In the genomic region with DNA sequence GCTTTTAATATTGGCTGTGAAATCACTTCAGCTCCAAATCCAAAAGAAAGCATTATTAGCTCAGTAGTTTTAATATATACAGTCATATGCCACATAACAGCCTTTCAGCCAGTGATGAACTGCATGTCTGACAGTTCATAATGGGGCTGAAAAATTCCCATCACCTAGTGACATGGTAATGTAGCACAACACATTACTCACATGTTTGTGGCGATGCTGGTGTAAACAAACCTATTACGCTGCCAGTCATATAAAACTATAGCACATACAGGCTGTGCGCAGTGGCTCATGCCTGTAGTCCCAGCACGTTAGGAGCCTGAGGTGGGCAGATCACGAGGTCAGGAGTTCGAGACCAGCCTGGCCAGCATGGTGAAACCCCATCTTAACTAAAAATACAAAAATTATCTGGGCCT, we compare ENCODE assay signal across 16 cellular contexts.
A peak's percentile ranks its signal among the peaks of the same experiment; 100 is the strongest.
DNase-seq lines count a peak whose midpoint lies in the region; ATAC-seq and TF ChIP-seq lines count a peak whose summit lies in the region.
"Had no signal": no experiment of that assay in that cellular context is flagged by ENCODE, and none has a peak within 500 bp of the region (broad histone marks: within the 10 kb centered on the region; RNA-seq: fewer than 3 reads in every experiment).

No MANE protein-coding gene starts in this region.

- H3K4me2 ChIP-seq in Karpas-422 (ENCODE audit: low read depth, low read length, poor library complexity, severe bottlenecking) = no peak overlapping the region
- H3K4me2 ChIP-seq: BLaER1 had no signal

- no peak overlapping the region for H3K9ac ChIP-seq in Karpas-422 (ENCODE audit: low read length)
- H3K9ac ChIP-seq: BLaER1 had no signal

- no peaks in the 10 kb centered on the region for H3K9me3 ChIP-seq in Karpas-422 (ENCODE audit: low read length)
- no peaks in the 10 kb centered on the region for H3K9me3 ChIP-seq in naive thymus-derived CD4-positive, alpha-beta T cell (ENCODE audit: control insufficient read depth in 2 of 3, low read length in 3 of 3)
- H3K9me3 ChIP-seq: BLaER1, gastroesophageal sphincter, pancreas, tibial nerve had no signal

- H3K27ac ChIP-seq in Karpas-422 (ENCODE audit: low read length) = no peak overlapping the region
- H3K27ac ChIP-seq in naive thymus-derived CD4-positive, alpha-beta T cell (ENCODE audit: low read depth, low read length) = no peak overlapping the region
- H3K27ac ChIP-seq: BLaER1, gastroesophageal sphincter, pancreas, tibial nerve had no signal

- H3K4me1 ChIP-seq in Karpas-422 (ENCODE audit: low read length) = peaks cover 25% of the 10 kb centered on the region
- H3K4me1 ChIP-seq in naive thymus-derived CD4-positive, alpha-beta T cell (ENCODE audit: control insufficient read depth in 2 of 2, insufficient read depth in 2 of 2, low read length in 2 of 2) = no peaks in the 10 kb centered on the region

- H3K9me2 ChIP-seq in Karpas-422 (replicated peaks; ENCODE audit: insufficient read depth, low read length) = no peaks in the 10 kb centered on the region

- DNase-seq in stimulated activated naive CD8-positive, alpha-beta T cell treated with anti-CD3 and anti-CD28 coated beads, Interleukin-15, amount 100 ng/mL, for 72 hours = peak in 1 of 2 donors; percentile 26
- no peak for DNase-seq in stimulated activated naive CD8-positive, alpha-beta T cell treated with anti-CD3 and anti-CD28 coated beads, Interleukin-15, Interleukin-2, amounts not matched to agents 100 U/mL and 50 U/mL, for 24 hours
- DNase-seq in Karpas-422 (peak; percentile 4), NCI-H1417 treated with DMSO at 0.1 percent for 48 hours (lab: John Stamatoyannopoulos, UW) (no peak), lower leg skin (ENCODE audit: low spot score in 2 of 2) (no peak)
- no peak for DNase-seq in central memory CD8-positive, alpha-beta T cell (ENCODE audit: low spot score in 2 of 2)
- no peak for DNase-seq in naive thymus-derived CD4-positive, alpha-beta T cell
- DNase-seq in stimulated activated CD4-positive, alpha-beta T cell treated with anti-CD3 and anti-CD28 coated beads, Interleukin-2, amount 100 ng/mL, for 48 hours = no peak
- DNase-seq: DND-41, NCI-H1105, NCI-H748 treated with DMSO at 0.1 percent for 48 hours, pancreas had no signal

- H3K9me3 Mint-ChIP-seq in stimulated activated naive CD8-positive, alpha-beta T cell treated with anti-CD3 and anti-CD28 coated beads, Interleukin-15, amount 100 ng/mL, for 72 hours = no peaks in the 10 kb centered on the region
- H3K9me3 Mint-ChIP-seq in central memory CD8-positive, alpha-beta T cell = no peaks in the 10 kb centered on the region
- no peaks in the 10 kb centered on the region for H3K9me3 Mint-ChIP-seq in naive thymus-derived CD4-positive, alpha-beta T cell

- peaks cover 23% of the 10 kb centered on the region for H3K4me1 Mint-ChIP-seq in stimulated activated naive CD8-positive, alpha-beta T cell treated with anti-CD3 and anti-CD28 coated beads, Interleukin-15, amount 100 ng/mL, for 72 hours
- H3K4me1 Mint-ChIP-seq in central memory CD8-positive, alpha-beta T cell = peaks cover 5% of the 10 kb centered on the region
- H3K4me1 Mint-ChIP-seq in naive thymus-derived CD4-positive, alpha-beta T cell = peaks cover 0 to 44% (median 0%) of the 10 kb centered on the region in 7 donors

- H3K4me3 Mint-ChIP-seq in stimulated activated naive CD8-positive, alpha-beta T cell treated with anti-CD3 and anti-CD28 coated beads, Interleukin-15, amount 100 ng/mL, for 72 hours = no peak overlapping the region
- no peak overlapping the region for H3K4me3 Mint-ChIP-seq in central memory CD8-positive, alpha-beta T cell
- no peak overlapping the region for H3K4me3 Mint-ChIP-seq in naive thymus-derived CD4-positive, alpha-beta T cell

- H3K4me3 ChIP-seq in Karpas-422 (ENCODE audit: low read length) (no peak overlapping the region), lower leg skin (ENCODE audit: low read depth, poor library complexity, severe bottlenecking) (no peak overlapping the region)
- H3K4me3 ChIP-seq in naive thymus-derived CD4-positive, alpha-beta T cell (ENCODE audit: low read length) = no peak overlapping the region
- H3K4me3 ChIP-seq: BLaER1, gastroesophageal sphincter, pancreas, skin epidermis, tibial nerve had no signal

- CTCF ChIA-PET in naive thymus-derived CD4-positive, alpha-beta T cell (lab: Charles Lee) = interaction anchor here (0.8 kb wide), 1 partner anchor 14 kb away, joined by 3 read pairs; no protein-coding TSS in a partner anchor

- ATAC-seq in stimulated activated naive CD8-positive, alpha-beta T cell treated with anti-CD3 and anti-CD28 coated beads, Interleukin-15, amount 100 ng/mL, for 72 hours = peak; percentile 81
- ATAC-seq in stimulated activated naive CD8-positive, alpha-beta T cell treated with anti-CD3 and anti-CD28 coated beads, Interleukin-15, Interleukin-2, amounts not matched to agents 100 U/mL and 50 U/mL, for 24 hours = no peak
- peak; percentile 58 for ATAC-seq in central memory CD8-positive, alpha-beta T cell (replicated peaks; ENCODE audit: extremely low read depth, poor library complexity, severe bottlenecking)
- ATAC-seq in naive thymus-derived CD4-positive, alpha-beta T cell = no peak
- ATAC-seq: gastroesophageal sphincter, pancreas had no signal

- POLR2A ChIA-PET in naive thymus-derived CD4-positive, alpha-beta T cell (lab: Charles Lee) = no interaction called here

- no peak overlapping the region for H3K27ac Mint-ChIP-seq in stimulated activated naive CD8-positive, alpha-beta T cell treated with anti-CD3 and anti-CD28 coated beads, Interleukin-15, amount 100 ng/mL, for 72 hours
- peak overlapping the region; percentile 61 for H3K27ac Mint-ChIP-seq in central memory CD8-positive, alpha-beta T cell (ENCODE audit: low read depth)
- H3K27ac Mint-ChIP-seq in naive thymus-derived CD4-positive, alpha-beta T cell = no peak overlapping the region

- H3K27me3 ChIP-seq in Karpas-422 (ENCODE audit: low read length) = no peaks in the 10 kb centered on the region
- H3K27me3 ChIP-seq in naive thymus-derived CD4-positive, alpha-beta T cell (ENCODE audit: control insufficient read depth in 2 of 2, insufficient read depth in 2 of 2, low read length in 2 of 2) = no peaks in the 10 kb centered on the region
- H3K27me3 ChIP-seq: BLaER1, gastroesophageal sphincter, pancreas, tibial nerve had no signal

- H3K27me3 Mint-ChIP-seq in stimulated activated naive CD8-positive, alpha-beta T cell treated with anti-CD3 and anti-CD28 coated beads, Interleukin-15, amount 100 ng/mL, for 72 hours = no peaks in the 10 kb centered on the region
- H3K27me3 Mint-ChIP-seq in central memory CD8-positive, alpha-beta T cell = no peaks in the 10 kb centered on the region
- no peaks in the 10 kb centered on the region for H3K27me3 Mint-ChIP-seq in naive thymus-derived CD4-positive, alpha-beta T cell

- H2AFZ ChIP-seq in Karpas-422 (ENCODE audit: low read length) = no peak overlapping the region

- 94 to 98% methylated on average over 6 of the region's 6 CpGs for WGBS in lower leg skin, 2 donors

- intact Hi-C loops in naive thymus-derived CD4-positive, alpha-beta T cell (cut with micrococcal nuclease) = no loop called here
- intact Hi-C loops in lower leg skin (cut with DNase I; ENCODE audit: low total_unique reads) = no loop called here

- no peaks in the 10 kb centered on the region for H4K20me1 ChIP-seq in Karpas-422 (ENCODE audit: insufficient read depth, low read depth, low read length)
- H4K20me1 ChIP-seq: BLaER1 had no signal

- peaks cover 2% of the 10 kb centered on the region for H3K36me3 Mint-ChIP-seq in central memory CD8-positive, alpha-beta T cell (ENCODE audit: insufficient read depth)
- peaks cover 0 to 11% (median 5%) of the 10 kb centered on the region in 5 donors for H3K36me3 Mint-ChIP-seq in naive thymus-derived CD4-positive, alpha-beta T cell

- peaks cover 11% of the 10 kb centered on the region; the same call in 1 of the 2 replicates for H3K79me2 ChIP-seq in Karpas-422 (ENCODE audit: low read length)

- H3K36me3 ChIP-seq in Karpas-422 (ENCODE audit: insufficient read depth, low read length) = no peaks in the 10 kb centered on the region
- no peaks in the 10 kb centered on the region for H3K36me3 ChIP-seq in naive thymus-derived CD4-positive, alpha-beta T cell (ENCODE audit: control insufficient read depth in 2 of 3, insufficient read depth in 3 of 3, low read length in 3 of 3)
- H3K36me3 ChIP-seq: BLaER1, gastroesophageal sphincter, pancreas had no signal

- no peak for TF ChIP-seq CTCF in lower leg skin (IDR thresholded peaks at IDR 0.05)

- TF ChIP-seq POLR2A in lower leg skin (IDR thresholded peaks at IDR 0.05) = no peak

Comparison
In these comparisons a context has a peak if more than half of its experiments do, and no peak if none do; other contexts are left out.
1. ATAC-seq: peak in stimulated activated naive CD8-positive, alpha-beta T cell treated with anti-CD3 and anti-CD28 coated beads, Interleukin-15, amount 100 ng/mL, for 72 hours (single experiment) and central memory CD8-positive, alpha-beta T cell (single experiment); none in stimulated activated naive CD8-positive, alpha-beta T cell treated with anti-CD3 and anti-CD28 coated beads, Interleukin-15, Interleukin-2, amounts not matched to agents 100 U/mL and 50 U/mL, for 24 hours (single experiment) and naive thymus-derived CD4-positive, alpha-beta T cell (single experiment).